In the genomic region with DNA sequence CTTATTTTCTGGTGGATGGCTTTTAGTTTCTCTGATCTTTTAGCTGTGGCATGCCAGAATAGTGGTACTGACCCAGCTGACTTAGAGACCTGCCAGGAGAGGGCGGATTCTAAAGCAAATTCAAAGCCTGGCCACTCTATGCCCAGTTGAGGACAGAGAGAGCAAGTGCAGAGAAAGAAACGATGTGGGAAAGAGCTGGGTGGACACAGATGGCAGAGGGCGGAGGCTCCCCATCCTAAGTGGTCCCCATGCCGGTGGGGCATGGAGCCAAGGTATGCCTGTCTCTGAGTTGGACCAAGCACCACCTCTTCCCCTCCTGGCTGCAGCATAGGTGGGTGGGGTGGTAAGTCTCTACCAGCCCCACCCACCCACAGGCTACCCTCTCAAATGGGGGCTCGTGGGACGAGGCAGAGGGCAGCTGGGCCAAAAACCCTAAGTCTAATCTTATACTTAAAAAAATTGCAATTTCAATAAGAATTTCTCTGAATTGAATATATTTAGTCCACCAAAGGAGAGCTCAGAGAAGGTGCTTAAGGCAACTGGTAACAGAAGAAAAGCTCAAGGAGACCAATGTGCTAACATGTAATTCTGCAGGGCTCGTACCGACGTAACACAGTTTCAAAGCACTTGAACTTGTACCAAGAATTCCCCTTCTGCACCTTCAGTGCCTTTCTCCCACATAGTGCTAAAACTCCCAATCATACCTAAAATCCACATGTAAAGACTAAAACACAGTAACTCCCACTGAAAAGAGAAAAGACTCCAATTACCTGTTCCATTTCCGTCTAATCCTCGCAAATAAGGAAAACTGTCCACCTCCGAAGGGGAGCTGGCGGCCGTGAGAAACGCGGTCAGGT, we compare ENCODE assay signal across 12 cellular contexts.
DNase-seq lines count a peak whose midpoint lies in the region; ATAC-seq and TF ChIP-seq lines count a peak whose summit lies in the region.
"Had no signal": no experiment of that assay in that cellular context is flagged by ENCODE, and none has a peak within 500 bp of the region (broad histone marks: within the 10 kb centered on the region; RNA-seq: fewer than 3 reads in every experiment).

No MANE protein-coding gene starts in this region.

- H3K9me3 ChIP-seq in OCI-LY3 (ENCODE audit: insufficient read depth, low read length): no peaks in the 10 kb centered on the region
- H3K9me3 ChIP-seq: mucosa of descending colon had no signal

- peaks cover 16% of the 10 kb centered on the region for H3K4me1 Mint-ChIP-seq in activated CD8-positive, alpha-beta memory T cell treated with anti-CD3 and anti-CD28 coated beads, Interleukin-2, amount 10 ng/mL, durations not matched to agents 7 days and 5 days
- peaks cover 24% of the 10 kb centered on the region for H3K4me1 Mint-ChIP-seq in stimulated activated naive CD8-positive, alpha-beta T cell treated with anti-CD3 and anti-CD28 coated beads, Interleukin-15, Interleukin-2, amounts not matched to agents 100 ng/mL and 50 ng/mL, for 24 hours (ENCODE audit: low read depth)

- H3K27me3 Mint-ChIP-seq in activated CD8-positive, alpha-beta memory T cell treated with anti-CD3 and anti-CD28 coated beads, Interleukin-2, amount 10 ng/mL, durations not matched to agents 7 days and 5 days: peaks cover 10% of the 10 kb centered on the region
- no peaks in the 10 kb centered on the region for H3K27me3 Mint-ChIP-seq in stimulated activated naive CD8-positive, alpha-beta T cell treated with anti-CD3 and anti-CD28 coated beads, Interleukin-15, Interleukin-2, amounts not matched to agents 100 ng/mL and 50 ng/mL, for 24 hours

- H3K4me3 ChIP-seq in OCI-LY3 (ENCODE audit: low read length): peak overlapping the region; percentile 90
- H3K4me3 ChIP-seq: mucosa of descending colon had no signal

- peak; percentile 36 for ATAC-seq in activated CD8-positive, alpha-beta memory T cell treated with anti-CD3 and anti-CD28 coated beads, Interleukin-2, amount 10 ng/mL, durations not matched to agents 7 days and 5 days
- ATAC-seq: mucosa of descending colon had no signal

- CTCF ChIA-PET in activated CD8-positive, alpha-beta memory T cell treated with anti-CD3 and anti-CD28 coated beads, Interleukin-2, amount 10 ng/mL, durations not matched to agents 7 days and 5 days (lab: Charles Lee): interaction anchor here (0.8 to 1.7 kb wide), 4 partner anchors 9 to 87 kb away, joined by 3 to 6 read pairs (median 3); no protein-coding TSS in a partner anchor
- CTCF ChIA-PET in HEK293T (lab: Yijun Ruan, JAX): no interaction called here

- H3K27me3 ChIP-seq in OCI-LY3 (ENCODE audit: low read depth, low read length): no peaks in the 10 kb centered on the region

- H3K4me3 Mint-ChIP-seq in activated CD8-positive, alpha-beta memory T cell treated with anti-CD3 and anti-CD28 coated beads, Interleukin-2, amount 10 ng/mL, durations not matched to agents 7 days and 5 days: peak overlapping the region; percentile 81
- peak overlapping the region; percentile 86 for H3K4me3 Mint-ChIP-seq in stimulated activated naive CD8-positive, alpha-beta T cell treated with anti-CD3 and anti-CD28 coated beads, Interleukin-15, Interleukin-2, amounts not matched to agents 100 ng/mL and 50 ng/mL, for 24 hours
- H3K4me3 Mint-ChIP-seq: HFFc6 had no signal

- no peaks in the 10 kb centered on the region for H3K36me3 ChIP-seq in OCI-LY3 (replicated peaks; ENCODE audit: low read depth, low read length)

- H4K20me1 ChIP-seq in OCI-LY3 (ENCODE audit: insufficient read depth, low read length): no peaks in the 10 kb centered on the region

- peak overlapping the region; percentile 57 for H3K27ac ChIP-seq in OCI-LY3 (ENCODE audit: low read length)

- H3K4me2 ChIP-seq in OCI-LY3 (ENCODE audit: low read length): peak overlapping the region; percentile 100

- H2AFZ ChIP-seq in OCI-LY3 (ENCODE audit: low read depth, low read length): peak overlapping the region; percentile 95

- POLR2A ChIA-PET in HEK293T (lab: Yijun Ruan, JAX): no interaction called here

- intact Hi-C loops in head of caudate nucleus (cut with DNase I): no loop called here

- peaks cover 29% of the 10 kb centered on the region for H3K4me1 ChIP-seq in OCI-LY3 (ENCODE audit: low read length)

- peak overlapping the region; percentile 58 for H3K27ac Mint-ChIP-seq in activated CD8-positive, alpha-beta memory T cell treated with anti-CD3 and anti-CD28 coated beads, Interleukin-2, amount 10 ng/mL, durations not matched to agents 7 days and 5 days
- peak overlapping the region; percentile 70 for H3K27ac Mint-ChIP-seq in stimulated activated naive CD8-positive, alpha-beta T cell treated with anti-CD3 and anti-CD28 coated beads, Interleukin-15, Interleukin-2, amounts not matched to agents 100 ng/mL and 50 ng/mL, for 24 hours
- H3K27ac Mint-ChIP-seq: HFFc6 had no signal

- no peaks in the 10 kb centered on the region for H3K79me2 ChIP-seq in OCI-LY3 (ENCODE audit: low read length)

- H3K9ac ChIP-seq in OCI-LY3 (ENCODE audit: low read length): peak overlapping the region; percentile 63

- H3K9me3 Mint-ChIP-seq in activated CD8-positive, alpha-beta memory T cell treated with anti-CD3 and anti-CD28 coated beads, Interleukin-2, amount 10 ng/mL, durations not matched to agents 7 days and 5 days (ENCODE audit: low read depth): no peaks in the 10 kb centered on the region
- no peaks in the 10 kb centered on the region for H3K9me3 Mint-ChIP-seq in stimulated activated naive CD8-positive, alpha-beta T cell treated with anti-CD3 and anti-CD28 coated beads, Interleukin-15, Interleukin-2, amounts not matched to agents 100 ng/mL and 50 ng/mL, for 24 hours
- H3K9me3 Mint-ChIP-seq: HFFc6 had no signal

- no peak for TF ChIP-seq CTCF in OCI-LY3 (IDR thresholded peaks at IDR 0.05; ENCODE audit: low read depth, low read length)

- no peaks in the 10 kb centered on the region for H3K36me3 Mint-ChIP-seq in activated CD8-positive, alpha-beta memory T cell treated with anti-CD3 and anti-CD28 coated beads, Interleukin-2, amount 10 ng/mL, durations not matched to agents 7 days and 5 days
- no peaks in the 10 kb centered on the region for H3K36me3 Mint-ChIP-seq in stimulated activated naive CD8-positive, alpha-beta T cell treated with anti-CD3 and anti-CD28 coated beads, Interleukin-15, Interleukin-2, amounts not matched to agents 100 ng/mL and 50 ng/mL, for 24 hours (ENCODE audit: low read depth)

- no peak for DNase-seq in activated CD8-positive, alpha-beta memory T cell treated with anti-CD3 and anti-CD28 coated beads, Interleukin-2, amount 10 ng/mL, durations not matched to agents 7 days and 5 days
- DNase-seq in activated CD8-positive, alpha-beta memory T cell treated with anti-CD3 and anti-CD28 coated beads, Interleukin-2, amount 50 U/mL, for 48 hours: no peak
- DNase-seq in head of caudate nucleus (peak in 29 of 42 donors; percentile 18 to 79 (median 49)), NCI-H2081 (lab: John Stamatoyannopoulos, UW) (no peak), HEK293T (ENCODE audit: extremely low spot score) (no peak), DMS153 treated with DMSO at 0.1 percent for 48 hours (lab: John Stamatoyannopoulos, UW; ENCODE audit: unreplicated experiment) (no peak)
- DNase-seq: ACHN, erythroblast, HFFc6, mucosa of descending colon had no signal

TF ChIP-seq in HEK293T, 16 proteins besides CTCF, POLR2A, EP300 and RAD21:
- TF ChIP-seq FOXK2 (IDR thresholded peaks at IDR 0.05): no peak
- TF ChIP-seq, protein P1, sequence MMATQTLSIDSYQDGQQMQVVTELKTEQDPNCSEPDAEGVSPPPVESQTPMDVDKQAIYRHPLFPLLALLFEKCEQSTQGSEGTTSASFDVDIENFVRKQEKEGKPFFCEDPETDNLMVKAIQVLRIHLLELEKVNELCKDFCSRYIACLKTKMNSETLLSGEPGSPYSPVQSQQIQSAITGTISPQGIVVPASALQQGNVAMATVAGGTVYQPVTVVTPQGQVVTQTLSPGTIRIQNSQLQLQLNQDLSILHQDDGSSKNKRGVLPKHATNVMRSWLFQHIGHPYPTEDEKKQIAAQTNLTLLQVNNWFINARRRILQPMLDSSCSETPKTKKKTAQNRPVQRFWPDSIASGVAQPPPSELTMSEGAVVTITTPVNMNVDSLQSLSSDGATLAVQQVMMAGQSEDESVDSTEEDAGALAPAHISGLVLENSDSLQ (IDR thresholded peaks at IDR 0.05): no peak
- TF ChIP-seq NFRKB (IDR thresholded peaks at IDR 0.05): no peak
- no peak for TF ChIP-seq LEF1 (IDR thresholded peaks at IDR 0.05; ENCODE audit: borderline replicate concordance)
- no peak for TF ChIP-seq FOXM1 (IDR thresholded peaks at IDR 0.05; ENCODE audit: borderline replicate concordance)

Comparison
In these comparisons a context has a peak if more than half of its experiments do, and no peak if none do; other contexts are left out.
1. DNase-seq: peak in head of caudate nucleus (29 of 42); none in activated CD8-positive, alpha-beta memory T cell treated with anti-CD3 and anti-CD28 coated beads, Interleukin-2, amount 10 ng/mL, durations not matched to agents 7 days and 5 days (single experiment), activated CD8-positive, alpha-beta memory T cell treated with anti-CD3 and anti-CD28 coated beads, Interleukin-2, amount 50 U/mL, for 48 hours (single experiment), NCI-H2081 (0 of 2), HEK293T (single experiment) and DMS153 treated with DMSO at 0.1 percent for 48 hours (single experiment).